Comparison of ENCODE assay signal across 8 cellular contexts in genomic region chr1:203682401-203683383, GRCh38. TPM values are rescaled to one million over a fixed set of nuclear protein-coding genes. Genes with fewer than 3 reads are reported as not detected.
DNase-seq lines count a peak whose midpoint lies in the region; ATAC-seq and TF ChIP-seq lines count a peak whose summit lies in the region.

No MANE protein-coding gene starts in this region.

- H3K36me3 ChIP-seq in BLaER1 treated with 17β-estradiol and CSF1 and Interleukin-3, amounts not matched to agents 10 nM and 100 nM = peaks cover 43 to 90% (median 67%) of the 10 kb centered on the region in 11 experiments
- H3K36me3 ChIP-seq in Loucy (ENCODE audit: insufficient read depth, low read length) (peaks cover 79% of the 10 kb centered on the region), mesendoderm (ENCODE audit: control insufficient read depth, insufficient read depth, low read length) (no peaks in the 10 kb centered on the region)

- H4K20me1 ChIP-seq in BLaER1 treated with 17β-estradiol and CSF1 and Interleukin-3, amounts not matched to agents 10 nM and 100 nM = peaks cover 0 to 70% (median 6%) of the 10 kb centered on the region in 11 experiments; a peak in 8 of 22 replicates
- peaks cover 30% of the 10 kb centered on the region for H4K20me1 ChIP-seq in Loucy (ENCODE audit: insufficient read depth, low read length, poor library complexity, severe bottlenecking)

- no peak overlapping the region for H4K5ac ChIP-seq in mesendoderm (ENCODE audit: low read length)

- no peak overlapping the region for H3K23ac ChIP-seq in mesendoderm (ENCODE audit: low read length)

- H3K27ac Mint-ChIP-seq in activated T-helper 17 cell treated with anti-CD3 and anti-CD28 coated beads, Interleukin-2, amount 50 U/mL, for 72 hours = peak overlapping the region; percentile 95

- no peak overlapping the region for H3K4ac ChIP-seq in mesendoderm (ENCODE audit: low read depth, low read length)

- no peaks in the 10 kb centered on the region for H3K9me3 Mint-ChIP-seq in activated T-helper 17 cell treated with anti-CD3 and anti-CD28 coated beads, Interleukin-2, amount 50 U/mL, for 72 hours

- H3K4me1 ChIP-seq in BLaER1 treated with 17β-estradiol and CSF1 and Interleukin-3, amounts not matched to agents 10 nM and 100 nM = peaks cover 0 to 29% (median 18%) of the 10 kb centered on the region in 10 experiments; a peak in 13 of 20 replicates
- peaks cover 19% of the 10 kb centered on the region for H3K4me1 ChIP-seq in Loucy (ENCODE audit: insufficient read depth, low read length, poor library complexity, severe bottlenecking)
- H3K4me1 ChIP-seq in mesendoderm (ENCODE audit: control insufficient read depth, low read depth, low read length) = no peaks in the 10 kb centered on the region

- H3K18ac ChIP-seq in mesendoderm (ENCODE audit: low read length) = no peak overlapping the region

- H2BK5ac ChIP-seq in mesendoderm (ENCODE audit: low read length) = no peak overlapping the region

- no CpG with 5 or more reads among the region's 20 CpGs for WGBS in mesendoderm (ENCODE audit: extremely low coverage, insufficient coverage, low lambda C conversion rate)

- no peaks in the 10 kb centered on the region; the same call in 1 of the 2 replicates for H3F3A ChIP-seq in Loucy (ENCODE audit: low read depth)

- no peak overlapping the region for H3K56ac ChIP-seq in mesendoderm (ENCODE audit: low read length)

- TF ChIP-seq CTCF in Loucy (conservative IDR thresholded peaks at IDR 0.05; ENCODE audit: low read length) (no peak), dorsolateral prefrontal cortex (IDR thresholded peaks at IDR 0.05 in 54 of 56, conservative IDR thresholded peaks at IDR 0.05 in 2 of 56; ENCODE audit: low read depth in 1 of 56, partially characterized antibody in 56 of 56) (no peak)

- H4K8ac ChIP-seq in mesendoderm (ENCODE audit: low read depth, low read length) = no peak overlapping the region

- peak; percentile 85 for DNase-seq in mesendoderm
- DNase-seq in amygdala (lab: John Stamatoyannopoulos, UW) = no peak
- DNase-seq in NCI-H2227 (lab: John Stamatoyannopoulos, UW; ENCODE audit: unreplicated experiment) = no peak
- no peak for DNase-seq in dorsolateral prefrontal cortex

- no peaks in the 10 kb centered on the region for H3K9me2 ChIP-seq in Loucy (replicated peaks; ENCODE audit: low read depth, low read length)

- peaks cover 95% of the 10 kb centered on the region for H3K79me2 ChIP-seq in Loucy (ENCODE audit: insufficient read depth, low read length)
- no peaks in the 10 kb centered on the region for H3K79me2 ChIP-seq in mesendoderm (ENCODE audit: control insufficient read depth, insufficient read depth, low read length)

- no peak overlapping the region for H2AK5ac ChIP-seq in mesendoderm (ENCODE audit: low read length)

- no peaks in the 10 kb centered on the region for H3K79me1 ChIP-seq in mesendoderm (ENCODE audit: low read length)

- intact Hi-C loops in dorsolateral prefrontal cortex (cut with DNase I) = no loop called here

- H2BK15ac ChIP-seq in mesendoderm (replicated peaks; ENCODE audit: low read depth) = no peak overlapping the region

- H3K4me3 Mint-ChIP-seq in activated T-helper 17 cell treated with anti-CD3 and anti-CD28 coated beads, Interleukin-2, amount 50 U/mL, for 72 hours = peak overlapping the region; percentile 71

- no peak overlapping the region for H3K9ac ChIP-seq in BLaER1 treated with 17β-estradiol and CSF1 and Interleukin-3, amounts not matched to agents 10 nM and 100 nM
- H3K9ac ChIP-seq in Loucy (ENCODE audit: low read depth, low read length, poor library complexity, severe bottlenecking) = no peak overlapping the region
- no peak overlapping the region for H3K9ac ChIP-seq in mesendoderm (ENCODE audit: low read length)

- H3K27me3 ChIP-seq in BLaER1 treated with 17β-estradiol and CSF1 and Interleukin-3, amounts not matched to agents 10 nM and 100 nM = no peaks in the 10 kb centered on the region
- H3K27me3 ChIP-seq in Loucy (ENCODE audit: insufficient read depth, low read length, poor library complexity, severe bottlenecking) (no peaks in the 10 kb centered on the region), mesendoderm (ENCODE audit: insufficient read depth, low read length, poor library complexity) (no peaks in the 10 kb centered on the region), dorsolateral prefrontal cortex (no peaks in the 10 kb centered on the region)

- no peak overlapping the region for H2BK120ac ChIP-seq in mesendoderm (ENCODE audit: low read depth, low read length)

- 0 out of 22 replicates have a peak, but pooled peaks cover 0 to 4% (median 0%) of the 10 kb centered on the region in 11 experiments for H3K9me3 ChIP-seq in BLaER1 treated with 17β-estradiol and CSF1 and Interleukin-3, amounts not matched to agents 10 nM and 100 nM (replicated peaks in 1 of 11)
- no peaks in the 10 kb centered on the region for H3K9me3 ChIP-seq in Loucy (ENCODE audit: insufficient read depth, low read depth, low read length)

- H3K27me3 Mint-ChIP-seq in activated T-helper 17 cell treated with anti-CD3 and anti-CD28 coated beads, Interleukin-2, amount 50 U/mL, for 72 hours = no peaks in the 10 kb centered on the region

- peak; percentile 95 for ATAC-seq in activated T-helper 17 cell treated with anti-CD3 and anti-CD28 coated beads, Interleukin-2, amount 50 U/mL, for 72 hours (replicated peaks)
- ATAC-seq in GM18870 (IDR thresholded peaks at IDR 0.05; ENCODE audit: unreplicated experiment) = no peak

- H3K36me3 Mint-ChIP-seq in activated T-helper 17 cell treated with anti-CD3 and anti-CD28 coated beads, Interleukin-2, amount 50 U/mL, for 72 hours (ENCODE audit: low read depth) = peaks cover 78% of the 10 kb centered on the region

- no peak overlapping the region for H3K4me3 ChIP-seq in BLaER1 treated with 17β-estradiol and CSF1 and Interleukin-3, amounts not matched to agents 10 nM and 100 nM
- no peak overlapping the region for H3K4me3 ChIP-seq in Loucy (ENCODE audit: low read length, poor library complexity, severe bottlenecking)
- H3K4me3 ChIP-seq in mesendoderm (ENCODE audit: low read length) = no peak overlapping the region
- no peak overlapping the region for H3K4me3 ChIP-seq in dorsolateral prefrontal cortex

- peak overlapping the region in 1 of 11 experiments; percentile 54; a peak in 3 of 22 replicates for H3K27ac ChIP-seq in BLaER1 treated with 17β-estradiol and CSF1 and Interleukin-3, amounts not matched to agents 10 nM and 100 nM
- no peak overlapping the region for H3K27ac ChIP-seq in mesendoderm (ENCODE audit: low read depth, low read length)
- H3K27ac ChIP-seq in dorsolateral prefrontal cortex = no peak overlapping the region

- peak overlapping the region in 6 of 11 experiments; percentile 10 to 34 (median 26); a peak in 7 of 22 replicates for H3K4me2 ChIP-seq in BLaER1 treated with 17β-estradiol and CSF1 and Interleukin-3, amounts not matched to agents 10 nM and 100 nM
- peak overlapping the region; percentile 12 for H3K4me2 ChIP-seq in Loucy (ENCODE audit: low read depth, low read length, poor library complexity, severe bottlenecking)
- H3K4me2 ChIP-seq in mesendoderm (ENCODE audit: low read length) = no peak overlapping the region

- H2AFZ ChIP-seq in Loucy (ENCODE audit: low read length) = no peak overlapping the region

- H3K4me1 Mint-ChIP-seq in activated T-helper 17 cell treated with anti-CD3 and anti-CD28 coated beads, Interleukin-2, amount 50 U/mL, for 72 hours = peaks cover 37% of the 10 kb centered on the region

RNA-seq across cellular contexts. Expression of gene ATP2B4, which starts 56.1 kb away (rescaled TPM):
- 100 to 1,000 TPM; 101 TPM for total RNA-seq in activated T-helper 17 cell treated with anti-CD3 and anti-CD28 coated beads, Interleukin-2, amount 50 U/mL, for 72 hours
- polyA plus RNA-seq in mesendoderm (2013, experiment 1 of 2) = 9.3 TPM
- 8.2 TPM for polyA plus RNA-seq in mesendoderm (2013, experiment 2 of 2)
- total RNA-seq in dorsolateral prefrontal cortex = 100 to 1,000 TPM in 118 of 120 experiments, 10 to 100 TPM in 2; 87.0 to 184 (median 142) TPM
